In the genomic region with DNA sequence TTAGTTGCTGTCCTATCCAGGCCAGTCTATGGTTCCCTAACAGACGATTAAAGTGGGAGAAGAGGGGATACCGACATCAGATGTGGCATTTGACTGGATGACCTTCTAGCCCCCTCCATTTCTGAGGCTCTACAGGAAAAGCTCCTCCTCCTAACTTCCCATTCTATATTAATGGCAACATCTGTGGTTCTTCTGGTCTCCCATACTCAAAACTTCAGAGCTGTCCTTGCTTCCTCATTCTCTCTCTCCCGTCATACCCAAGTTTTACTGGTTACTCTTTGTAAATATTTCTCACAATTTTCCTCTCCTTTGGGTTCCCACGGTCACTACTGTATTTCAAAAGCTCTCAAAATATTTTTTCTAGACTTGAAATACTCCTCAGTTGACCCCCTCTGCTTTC, we compare ENCODE assay signal across 20 cellular contexts. TPM values are rescaled to one million over a fixed set of nuclear protein-coding genes. Genes with fewer than 3 reads are reported as not detected.
DNase-seq lines count a peak whose midpoint lies in the region; ATAC-seq and TF ChIP-seq lines count a peak whose summit lies in the region.
"Had no signal": no experiment of that assay in that cellular context is flagged by ENCODE, and none has a peak within 500 bp of the region (broad histone marks: within the 10 kb centered on the region; RNA-seq: fewer than 3 reads in every experiment).

No MANE protein-coding gene starts in this region.

- peak overlapping the region; percentile 38 to 74 (median 59) for H3K4me2 ChIP-seq in BLaER1 treated with 17β-estradiol and CSF1 and Interleukin-3, amounts not matched to agents 10 nM and 100 nM
- H3K4me2 ChIP-seq: KMS-11 had no signal

- DNase-seq in CD4-positive, alpha-beta memory T cell: no peak
- DNase-seq in OCI-M1 (lab: John Stamatoyannopoulos, UW) (peak; percentile 4), NCI-H524 (lab: John Stamatoyannopoulos, UW) (no peak), mesothelial cell of epicardium (ENCODE audit: low spot score in 2 of 2, unreplicated experiment in 2 of 2) (no peak)
- DNase-seq: anterior cingulate cortex, caudate nucleus, gastrocnemius medialis, mesendoderm, NCI-H526 treated with DMSO at 0.1 percent for 48 hours, stomach had no signal

- H3K4me1 ChIP-seq in BLaER1 treated with 17β-estradiol and CSF1 and Interleukin-3, amounts not matched to agents 10 nM and 100 nM: peaks cover 8 to 25% (median 18%) of the 10 kb centered on the region in 10 experiments; a peak in 17 of 20 replicates
- H3K4me1 ChIP-seq in CD4-positive, alpha-beta memory T cell (ENCODE audit: insufficient read depth, low read length): peaks cover 99% of the 10 kb centered on the region
- H3K4me1 ChIP-seq: gastrocnemius medialis, stomach had no signal

- H3K27me3 ChIP-seq in BLaER1 treated with 17β-estradiol and CSF1 and Interleukin-3, amounts not matched to agents 10 nM and 100 nM: no peaks in the 10 kb centered on the region
- no peaks in the 10 kb centered on the region for H3K27me3 ChIP-seq in CD4-positive, alpha-beta memory T cell (ENCODE audit: insufficient read depth, low read length)
- H3K27me3 ChIP-seq: gastrocnemius medialis had no signal

- H3K36me3 Mint-ChIP-seq in CD4-positive, alpha-beta memory T cell: peaks cover 2 to 4% of the 10 kb centered on the region in 2 donors
- H3K36me3 Mint-ChIP-seq in activated naive CD8-positive, alpha-beta T cell: peaks cover 13% of the 10 kb centered on the region
- no peaks in the 10 kb centered on the region for H3K36me3 Mint-ChIP-seq in mesothelial cell of epicardium
- H3K36me3 Mint-ChIP-seq: natural killer cell treated with Interleukin-12 subunit alpha and Interleukin-12 subunit beta and Interleukin-15 and Interleukin-18, amount 100 ng/mL, for 72 hours; type B pancreatic cell had no signal

- POLR2A ChIA-PET in CD4-positive, alpha-beta memory T cell (lab: Charles Lee; ENCODE audit: partially characterized antibody): interaction anchor here (1.0 to 24.8 kb wide), 14 partner anchors 8 to 150 kb away, joined by 3 to 2275 read pairs (median 54); a partner anchor contains a TSS

- CTCF ChIA-PET in CD4-positive, alpha-beta memory T cell (lab: Charles Lee; ENCODE audit: partially characterized antibody): interaction anchor here (1.0 to 16.4 kb wide), 8 partner anchors 9 to 163 kb away, joined by 3 to 325 read pairs (median 24); a partner anchor contains a TSS

- H3K27ac ChIP-seq in BLaER1 treated with 17β-estradiol and CSF1 and Interleukin-3, amounts not matched to agents 10 nM and 100 nM: peak overlapping the region in 2 of 11 experiments; percentile 7 to 17; a peak in 3 of 22 replicates
- peak overlapping the region; percentile 27 for H3K27ac ChIP-seq in CD4-positive, alpha-beta memory T cell (ENCODE audit: low read depth, low read length)
- H3K27ac ChIP-seq: gastrocnemius medialis, KMS-11, SK-N-MC, stomach had no signal

- intact Hi-C loops in CD4-positive, alpha-beta memory T cell (cut with micrococcal nuclease): no loop called here

- no peak overlapping the region for H3K4me3 ChIP-seq in BLaER1 treated with 17β-estradiol and CSF1 and Interleukin-3, amounts not matched to agents 10 nM and 100 nM
- peak overlapping the region in 1 of 2 donors; percentile 15 for H3K4me3 ChIP-seq in CD4-positive, alpha-beta memory T cell (ENCODE audit: low read length in 2 of 2)
- H3K4me3 ChIP-seq: gastrocnemius medialis, SK-N-MC, stomach had no signal

- ATAC-seq in GM21717 (IDR thresholded peaks at IDR 0.05; ENCODE audit: unreplicated experiment): no peak
- ATAC-seq: esophagus mucosa, gastrocnemius medialis, Panc1, sciatic nerve had no signal

- H3K36me3 ChIP-seq in BLaER1 treated with 17β-estradiol and CSF1 and Interleukin-3, amounts not matched to agents 10 nM and 100 nM: no peaks in the 10 kb centered on the region
- no peaks in the 10 kb centered on the region for H3K36me3 ChIP-seq in CD4-positive, alpha-beta memory T cell (ENCODE audit: insufficient read depth, low read length)
- H3K36me3 ChIP-seq: gastrocnemius medialis, stomach had no signal

- peaks cover 0 to 23% (median 9%) of the 10 kb centered on the region in 11 experiments; a peak in 9 of 22 replicates for H3K9me3 ChIP-seq in BLaER1 treated with 17β-estradiol and CSF1 and Interleukin-3, amounts not matched to agents 10 nM and 100 nM (replicated peaks in 1 of 11)
- no peaks in the 10 kb centered on the region for H3K9me3 ChIP-seq in CD4-positive, alpha-beta memory T cell (ENCODE audit: control insufficient read depth in 1 of 2, low read length in 2 of 2)
- H3K9me3 ChIP-seq: gastrocnemius medialis, stomach had no signal

- no peak for TF ChIP-seq CTCF in mesothelial cell of epicardium (IDR thresholded peaks at IDR 0.05; ENCODE audit: unreplicated experiment)

- H3K27me3 Mint-ChIP-seq in CD4-positive, alpha-beta memory T cell: no peaks in the 10 kb centered on the region
- no peaks in the 10 kb centered on the region for H3K27me3 Mint-ChIP-seq in activated naive CD8-positive, alpha-beta T cell
- peaks cover 28% of the 10 kb centered on the region for H3K27me3 Mint-ChIP-seq in mesothelial cell of epicardium (ENCODE audit: low read depth)
- H3K27me3 Mint-ChIP-seq: type B pancreatic cell had no signal

- H3K27ac Mint-ChIP-seq in CD4-positive, alpha-beta memory T cell: peak overlapping the region; percentile 74 to 98 (median 94)
- peak overlapping the region; percentile 88 for H3K27ac Mint-ChIP-seq in activated naive CD8-positive, alpha-beta T cell
- H3K27ac Mint-ChIP-seq in mesothelial cell of epicardium: no peak overlapping the region
- H3K27ac Mint-ChIP-seq: natural killer cell treated with Interleukin-12 subunit alpha and Interleukin-12 subunit beta and Interleukin-15 and Interleukin-18, amount 100 ng/mL, for 72 hours; type B pancreatic cell had no signal

- peaks cover 62 to 73% (median 68%) of the 10 kb centered on the region in 4 donors for H3K4me1 Mint-ChIP-seq in CD4-positive, alpha-beta memory T cell
- peaks cover 73% of the 10 kb centered on the region for H3K4me1 Mint-ChIP-seq in activated naive CD8-positive, alpha-beta T cell (ENCODE audit: low read depth)
- H3K4me1 Mint-ChIP-seq in mesothelial cell of epicardium: no peaks in the 10 kb centered on the region

- H4K20me1 ChIP-seq in BLaER1 treated with 17β-estradiol and CSF1 and Interleukin-3, amounts not matched to agents 10 nM and 100 nM: no peaks in the 10 kb centered on the region

- no peaks in the 10 kb centered on the region for H3K9me3 Mint-ChIP-seq in CD4-positive, alpha-beta memory T cell
- no peaks in the 10 kb centered on the region for H3K9me3 Mint-ChIP-seq in activated naive CD8-positive, alpha-beta T cell (ENCODE audit: low read depth)
- H3K9me3 Mint-ChIP-seq in mesothelial cell of epicardium: no peaks in the 10 kb centered on the region
- H3K9me3 Mint-ChIP-seq: natural killer cell treated with Interleukin-12 subunit alpha and Interleukin-12 subunit beta and Interleukin-15 and Interleukin-18, amount 100 ng/mL, for 72 hours; type B pancreatic cell had no signal

- H3K4me3 Mint-ChIP-seq in CD4-positive, alpha-beta memory T cell: peak overlapping the region in 7 of 8 donors; percentile 33 to 71 (median 56)
- no peak overlapping the region for H3K4me3 Mint-ChIP-seq in activated naive CD8-positive, alpha-beta T cell
- H3K4me3 Mint-ChIP-seq in mesothelial cell of epicardium: no peak overlapping the region
- H3K4me3 Mint-ChIP-seq: natural killer cell treated with Interleukin-12 subunit alpha and Interleukin-12 subunit beta and Interleukin-15 and Interleukin-18, amount 100 ng/mL, for 72 hours; type B pancreatic cell had no signal

- no peak overlapping the region for H3K9ac ChIP-seq in BLaER1 treated with 17β-estradiol and CSF1 and Interleukin-3, amounts not matched to agents 10 nM and 100 nM
- H3K9ac ChIP-seq: KMS-11 had no signal

RNA-seq across cellular contexts. Expression of a gene that starts 36.0 kb away (rescaled TPM):
- total RNA-seq in CD4-positive, alpha-beta memory T cell: 1,000 to 10,000 TPM; 2,390 to 2,440 TPM
- polyA plus RNA-seq in CD4-positive, alpha-beta memory T cell: 1,000 to 10,000 TPM in 1 of 2 donors, 100 to 1,000 TPM in 1; 514 to 1,212 TPM
- 0.13 to 0.25 TPM (median 0.13 TPM) in 3 replicates for total RNA-seq in mesothelial cell of epicardium

Comparison
In these comparisons a context has a peak if more than half of its experiments do, and no peak if none do; other contexts are left out.
1. H3K4me3 Mint-ChIP-seq: peak in CD4-positive, alpha-beta memory T cell (7 of 8); none in activated naive CD8-positive, alpha-beta T cell (single experiment) and mesothelial cell of epicardium (single experiment).
2. RNA of a gene that starts 36.0 kb away (total RNA-seq): 2,390 to 2,440 TPM in CD4-positive, alpha-beta memory T cell; 0.13 to 0.25 TPM in mesothelial cell of epicardium; every median in the first group is over 1,000 times any median in the second.